Comparison of ENCODE assay signal across 23 cellular contexts in the genomic region with DNA sequence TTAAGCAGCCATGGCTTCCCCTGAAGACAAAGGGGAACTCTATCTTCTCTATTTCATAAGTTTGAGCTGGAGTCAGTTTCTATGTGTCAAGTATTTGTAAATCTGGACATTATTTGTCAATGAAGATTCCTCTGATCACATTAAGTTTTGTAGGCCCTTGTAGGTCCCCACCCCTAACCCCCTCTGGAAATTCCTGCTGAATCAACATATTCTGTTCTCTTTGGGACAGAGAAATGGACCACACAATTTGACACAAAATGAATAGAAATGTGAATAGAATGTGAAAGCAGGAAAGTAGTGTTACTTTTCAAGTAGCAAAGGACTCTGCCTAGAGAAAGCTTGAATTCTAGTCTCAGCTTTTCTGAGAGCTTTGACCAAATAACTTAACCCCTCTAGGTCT. TPM values are rescaled to one million over a fixed set of nuclear protein-coding genes. Genes with fewer than 3 reads are reported as not detected.
DNase-seq lines count a peak whose midpoint lies in the region; ATAC-seq, FAIRE-seq and TF ChIP-seq lines count a peak whose summit lies in the region.
"Had no signal": no experiment of that assay in that cellular context is flagged by ENCODE, and none has a peak within 500 bp of the region (broad histone marks: within the 10 kb centered on the region; RNA-seq: fewer than 3 reads in every experiment).

No MANE protein-coding gene starts in this region.

- POLR2A ChIA-PET in HepG2 (lab: Yijun Ruan, JAX) (no interaction called here), PC-9 (lab: Charles Lee; ENCODE audit: unreplicated experiment) (interaction anchor here (0.6 kb wide), 1 partner anchor 57 kb away, joined by 3 read pairs; no protein-coding TSS in a partner anchor), WTC11 (lab: Charles Lee) (no interaction called here)

- no peak overlapping the region for H3K27ac Mint-ChIP-seq in stimulated activated memory B cell treated with anti-CD40 and anti-IgM and Interleukin-4, amounts not matched to agents 10 μg/mL and 1 μg/mL and 100 μg/mL, for 72 hours
- no peak overlapping the region for H3K27ac Mint-ChIP-seq in WTC11
- H3K27ac Mint-ChIP-seq: B cell; CD4-positive, alpha-beta T cell had no signal

- H3K36me3 Mint-ChIP-seq in stimulated activated memory B cell treated with anti-CD40 and anti-IgM and Interleukin-4, amounts not matched to agents 10 μg/mL and 1 μg/mL and 100 μg/mL, for 72 hours = no peaks in the 10 kb centered on the region
- H3K36me3 Mint-ChIP-seq in WTC11 = no peaks in the 10 kb centered on the region

- H3K9me2 ChIP-seq in PC-9 (ENCODE audit: insufficient read depth) = no peaks in the 10 kb centered on the region
- no peaks in the 10 kb centered on the region for H3K9me2 ChIP-seq in hepatocyte (replicated peaks; ENCODE audit: insufficient read depth)

- intact Hi-C loops in HepG2 (cut with micrococcal nuclease; ENCODE audit: unreplicated experiment) (no loop called here), right lobe of liver (cut with DNase I) (no loop called here), PC-9 (cut with micrococcal nuclease; ENCODE audit: unreplicated experiment) (no loop called here), cardiac septum (cut with DNase I) (no loop called here)

- H3K9me3 ChIP-seq in HepG2 (ENCODE audit: low read length) (no peaks in the 10 kb centered on the region), right lobe of liver (no peaks in the 10 kb centered on the region), PC-9 (ENCODE audit: insufficient read depth, low read depth) (no peaks in the 10 kb centered on the region), hepatocyte (ENCODE audit: low read depth) (no peaks in the 10 kb centered on the region)
- H3K9me3 ChIP-seq: SK-N-SH had no signal

- no peak for TF ChIP-seq EP300 in HepG2 (IDR thresholded peaks at IDR 0.05; ENCODE audit: low read depth in 2 of 2, low read length in 2 of 2)
- no peak for TF ChIP-seq EP300 in HepG2 (CRISPR knock-in tag; IDR thresholded peaks at IDR 0.05; ENCODE audit: borderline replicate concordance)

- H3K27ac ChIP-seq in HepG2 (ENCODE audit: extremely low read length, insufficient read depth, low read length) (no peak overlapping the region), right lobe of liver (no peak overlapping the region), PC-9 (peak overlapping the region; percentile 70), hepatocyte (peak overlapping the region; percentile 17)

- DNase-seq in HepG2 (ENCODE audit: low spot score) = no peak
- DNase-seq in right lobe of liver = no peak
- DNase-seq in PC-9 = no peak
- DNase-seq in hepatocyte (ENCODE audit: low spot score) = no peak
- DNase-seq in pons (ENCODE audit: low spot score) = no peak
- no peak for DNase-seq in WTC11 (ENCODE audit: low spot score)
- no peak for DNase-seq in cardiac septum (ENCODE audit: low spot score)
- DNase-seq: Calu3; CD4-positive, alpha-beta T cell; DMS53; H7; Kasumi-1; MM.1S; NCI-H1417; NCI-H1930; NCI-H446; NCI-H748 treated with DMSO at 0.1 percent for 48 hours; SK-N-SH had no signal

- CTCF ChIA-PET in HepG2 (lab: Yijun Ruan, JAX; ENCODE audit: low intra/inter-chr PET ratio, low total read pairs) (no interaction called here), PC-9 (lab: Charles Lee) (no interaction called here), WTC11 (lab: Charles Lee) (no interaction called here)

- peaks cover 46% of the 10 kb centered on the region for H3F3A ChIP-seq in PC-9 (ENCODE audit: insufficient read depth, low read depth)

- H3K27me3 ChIP-seq in HepG2 (ENCODE audit: control insufficient read depth in 1 of 2, insufficient read depth in 2 of 2, low read length in 2 of 2) (no peaks in the 10 kb centered on the region), right lobe of liver (no peaks in the 10 kb centered on the region), PC-9 (ENCODE audit: insufficient read depth, low read depth) (no peaks in the 10 kb centered on the region), hepatocyte (no peaks in the 10 kb centered on the region)

- H3K36me3 ChIP-seq in HepG2 (replicated peaks in 1 of 2; ENCODE audit: control insufficient read depth in 1 of 2, insufficient read depth in 2 of 2, low read length in 2 of 2) (no peaks in the 10 kb centered on the region), right lobe of liver (no peaks in the 10 kb centered on the region), PC-9 (ENCODE audit: low read depth) (peaks cover 7% of the 10 kb centered on the region; the same call in 1 of the 2 replicates), hepatocyte (replicated peaks; ENCODE audit: insufficient read depth, low read depth) (no peaks in the 10 kb centered on the region)

- in situ Hi-C loops in HepG2 (cut with HindIII; ENCODE audit: extremely low pct_ligation_motif_present, low pct_unique_long_range_greater_than_20kb) = no loop called here

- H4K20me1 ChIP-seq in HepG2 (ENCODE audit: insufficient read depth, low read length) = no peaks in the 10 kb centered on the region
- H4K20me1 ChIP-seq in PC-9 (ENCODE audit: insufficient read depth) = no peaks in the 10 kb centered on the region
- no peaks in the 10 kb centered on the region for H4K20me1 ChIP-seq in hepatocyte (ENCODE audit: insufficient read depth, poor library complexity, severe bottlenecking)

- TF ChIP-seq POLR2A in HepG2 (IDR thresholded peaks at IDR 0.05; ENCODE audit: insufficient read depth in 1 of 2, low read depth in 2 of 2, low read length in 2 of 2) = no peak
- no peak for TF ChIP-seq POLR2A in right lobe of liver (IDR thresholded peaks at IDR 0.05)

- TF ChIP-seq RAD21 in HepG2 (CRISPR knock-in tag; IDR thresholded peaks at IDR 0.05) = no peak

- H3K9ac ChIP-seq in HepG2 (ENCODE audit: insufficient read depth, low read depth, low read length) = no peak overlapping the region
- H3K9ac ChIP-seq: SK-N-SH had no signal

- BruUV-seq in HepG2 (replicated peaks; lab: Mats Ljungman, UMichigan) = no TSS peak
- no TSS peak for BruUV-seq in PC-9 (replicated peaks; lab: Mats Ljungman, UMichigan)

- no peak for FAIRE-seq in HepG2 (lab: Jason Lieb, UNC)
- FAIRE-seq: GM19239 had no signal

- no peaks in the 10 kb centered on the region for H3K79me2 ChIP-seq in HepG2 (ENCODE audit: insufficient read depth, low read length)
- no peaks in the 10 kb centered on the region for H3K79me2 ChIP-seq in PC-9 (ENCODE audit: low read depth)
- H3K79me2 ChIP-seq in hepatocyte = no peaks in the 10 kb centered on the region

- no peak for TF ChIP-seq CTCF in HepG2 (CRISPR knock-in tag; IDR thresholded peaks at IDR 0.05)
- TF ChIP-seq CTCF in right lobe of liver (IDR thresholded peaks at IDR 0.05) = no peak
- TF ChIP-seq CTCF in PC-9 (conservative IDR thresholded peaks at IDR 0.05) = no peak
- TF ChIP-seq CTCF in hepatocyte (IDR thresholded peaks at IDR 0.05; ENCODE audit: poor library complexity) = no peak
- TF ChIP-seq CTCF in WTC11 (IDR thresholded peaks at IDR 0.05) = no peak

- H3K9me3 Mint-ChIP-seq in stimulated activated memory B cell treated with anti-CD40 and anti-IgM and Interleukin-4, amounts not matched to agents 10 μg/mL and 1 μg/mL and 100 μg/mL, for 72 hours = no peaks in the 10 kb centered on the region
- H3K9me3 Mint-ChIP-seq in WTC11 = no peaks in the 10 kb centered on the region
- H3K9me3 Mint-ChIP-seq: CD4-positive, alpha-beta T cell had no signal

- no peak for ATAC-seq in HepG2
- no peak for ATAC-seq in right lobe of liver
- no peak for ATAC-seq in stimulated activated memory B cell treated with anti-CD40 and anti-IgM and Interleukin-4, amounts not matched to agents 10 μg/mL and 1 μg/mL and 100 μg/mL, for 72 hours
- ATAC-seq in WTC11 = no peak
- ATAC-seq: Panc1, Right ventricle myocardium inferior had no signal

- H3K4me1 ChIP-seq in HepG2 (ENCODE audit: insufficient read depth, low read length) = peaks cover 3% of the 10 kb centered on the region
- H3K4me1 ChIP-seq in right lobe of liver = no peaks in the 10 kb centered on the region
- H3K4me1 ChIP-seq in PC-9 (replicated peaks; ENCODE audit: insufficient read depth) = peaks cover 64% of the 10 kb centered on the region
- H3K4me1 ChIP-seq in hepatocyte (ENCODE audit: insufficient read depth) = no peaks in the 10 kb centered on the region

- H2AFZ ChIP-seq in HepG2 (ENCODE audit: low read length) (no peak overlapping the region), PC-9 (no peak overlapping the region), hepatocyte (no peak overlapping the region)

- H3K4me3 ChIP-seq in HepG2 (replicated peaks in 1 of 3; ENCODE audit: insufficient read depth in 1 of 3, low read depth in 2 of 3, low read length in 3 of 3) (no peak overlapping the region), right lobe of liver (no peak overlapping the region), PC-9 (no peak overlapping the region), hepatocyte (no peak overlapping the region)

- H3K4me1 Mint-ChIP-seq in stimulated activated memory B cell treated with anti-CD40 and anti-IgM and Interleukin-4, amounts not matched to agents 10 μg/mL and 1 μg/mL and 100 μg/mL, for 72 hours = peaks cover under 1% of the 10 kb centered on the region
- peaks cover 29% of the 10 kb centered on the region for H3K4me1 Mint-ChIP-seq in WTC11
- H3K4me1 Mint-ChIP-seq: B cell had no signal

- no peaks in the 10 kb centered on the region for H3K27me3 Mint-ChIP-seq in stimulated activated memory B cell treated with anti-CD40 and anti-IgM and Interleukin-4, amounts not matched to agents 10 μg/mL and 1 μg/mL and 100 μg/mL, for 72 hours
- no peaks in the 10 kb centered on the region for H3K27me3 Mint-ChIP-seq in WTC11 (ENCODE audit: low read depth)
- H3K27me3 Mint-ChIP-seq: B cell; CD4-positive, alpha-beta T cell had no signal

- H3K4me3 Mint-ChIP-seq in stimulated activated memory B cell treated with anti-CD40 and anti-IgM and Interleukin-4, amounts not matched to agents 10 μg/mL and 1 μg/mL and 100 μg/mL, for 72 hours = no peak overlapping the region
- H3K4me3 Mint-ChIP-seq in WTC11 = no peak overlapping the region
- H3K4me3 Mint-ChIP-seq: B cell; CD4-positive, alpha-beta T cell had no signal

- H3K4me2 ChIP-seq in HepG2 (ENCODE audit: low read depth, low read length) (no peak overlapping the region), PC-9 (no peak overlapping the region), hepatocyte (no peak overlapping the region)
- H3K4me2 ChIP-seq: SK-N-SH had no signal

RNA-seq across cellular contexts. Expression of a gene that starts 47.8 kb away (rescaled TPM):
- total RNA-seq in HepG2 (2016; rRNA removed; fragmentation: Illumina TruSeq; extraction: Trizol) = 19.7 and 25.4 TPM in 2 replicates
- total RNA-seq in HepG2 (2016; cell fraction: cytosol; rRNA removed; fragmentation: Illumina TruSeq; extraction: Trizol; ENCODE audit: low read depth) = 4.3 and 4.5 TPM in 2 replicates
- total RNA-seq in HepG2 (2016; cell fraction: insoluble cytoplasmic fraction; rRNA removed; fragmentation: Illumina TruSeq; extraction: Trizol) = 19.9 and 26.0 TPM in 2 replicates
- 10.5 and 12.3 TPM in 2 replicates for total RNA-seq in HepG2 (2016; cell fraction: membrane; rRNA removed; fragmentation: Illumina TruSeq; extraction: Trizol)
- 22.2 and 24.2 TPM in 2 replicates for total RNA-seq in HepG2 (2016; cell fraction: nucleus; rRNA removed; fragmentation: Illumina TruSeq; extraction: Trizol)
- polyA plus RNA-seq in HepG2 (2011; rRNA removed) = 6.6 and 7.3 TPM in 2 replicates
- polyA plus RNA-seq in HepG2 (2011; cell fraction: cytosol; rRNA removed) = 2.1 and 4.5 TPM in 2 replicates
- 3.6 and 4.6 TPM in 2 replicates for polyA plus RNA-seq in HepG2 (2011; cell fraction: nucleus; rRNA removed)
- polyA plus RNA-seq in HepG2 (2012) = 10.5 and 10.6 TPM in 2 replicates
- 0.74 and 0.79 TPM in 2 replicates for polyA plus RNA-seq in HepG2 (2016; cell fraction: cytosol; fragmentation: Illumina TruSeq; extraction: Trizol; ENCODE audit: low read depth)
- polyA plus RNA-seq in HepG2 (2016; cell fraction: insoluble cytoplasmic fraction; fragmentation: Illumina TruSeq; extraction: Trizol; ENCODE audit: low read depth) = 14.7 and 18.3 TPM in 2 replicates
- polyA plus RNA-seq in HepG2 (2016; cell fraction: membrane; fragmentation: Illumina TruSeq; extraction: Trizol; ENCODE audit: low read depth) = 2.9 and 3.6 TPM in 2 replicates
- 11.9 and 13.5 TPM in 2 replicates for polyA plus RNA-seq in HepG2 (2016; cell fraction: nucleus; fragmentation: Illumina TruSeq; extraction: Trizol; ENCODE audit: insufficient read depth, low read depth)
- 4.9 and 12.3 TPM in 2 replicates for polyA minus RNA-seq in HepG2 (2011; rRNA and poly(A)+ RNA removed; ENCODE audit: low replicate concordance)
- 6.4 and 8.5 TPM in 2 replicates for polyA minus RNA-seq in HepG2 (2011; cell fraction: cytosol; rRNA and poly(A)+ RNA removed)
- polyA minus RNA-seq in HepG2 (2011; cell fraction: nucleus; rRNA and poly(A)+ RNA removed) = 33.6 and 42.5 TPM in 2 replicates
- 10 to 100 TPM; 10.2 to 19.5 (median 16.4) TPM for total RNA-seq in right lobe of liver
- total RNA-seq in PC-9 (2021) = 30.3 and 35.0 TPM in 2 replicates
- total RNA-seq in hepatocyte = 111 and 112 TPM in 2 replicates
- polyA plus RNA-seq in hepatocyte = 19.9 and 22.7 TPM in 2 replicates
- total RNA-seq in WTC11 (2021) = 5.0 to 5.6 TPM (median 5.1 TPM) in 3 replicates
- 17.9 TPM for total RNA-seq in cardiac septum

Comparison
In these comparisons a context has a peak if more than half of its experiments do, and no peak if none do; other contexts are left out.
1. H3K27ac ChIP-seq: peak in PC-9 (single experiment) and hepatocyte (single experiment); none in HepG2 (single experiment) and right lobe of liver (0 of 3).